In the genomic region with DNA sequence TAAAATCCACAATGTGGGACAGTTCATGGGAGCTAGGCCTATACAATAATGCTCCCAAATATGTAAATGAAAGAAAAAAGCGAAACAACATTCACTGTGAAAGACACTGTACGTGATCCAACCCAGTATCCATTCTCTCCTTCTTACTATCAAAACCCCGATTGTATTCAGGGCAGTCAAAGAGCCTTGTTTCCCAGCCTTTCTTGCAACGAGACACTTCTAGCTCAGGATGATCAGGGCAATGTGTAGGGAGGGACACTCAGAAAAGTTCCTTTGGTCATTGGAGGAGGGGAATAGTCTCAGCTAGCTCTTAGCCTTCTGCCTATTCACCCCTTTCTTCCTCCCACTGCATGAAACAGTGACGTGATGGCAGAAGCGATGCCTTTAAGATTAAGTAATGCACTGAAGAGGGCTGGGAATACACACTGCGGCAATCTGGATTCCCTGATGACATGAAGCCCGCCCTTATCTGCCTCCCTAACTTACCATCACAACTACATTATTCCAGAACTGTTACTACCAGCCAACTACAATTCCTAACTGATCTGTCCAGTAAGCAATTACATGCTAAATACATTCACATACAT, we compare ENCODE assay signal across 12 cellular contexts. TPM values are rescaled to one million over a fixed set of nuclear protein-coding genes. Genes with fewer than 3 reads are reported as not detected.
DNase-seq lines count a peak whose midpoint lies in the region; ATAC-seq and TF ChIP-seq lines count a peak whose summit lies in the region.
"Had no signal": no experiment of that assay in that cellular context is flagged by ENCODE, and none has a peak within 500 bp of the region (broad histone marks: within the 10 kb centered on the region; RNA-seq: fewer than 3 reads in every experiment).

No MANE protein-coding gene starts in this region.

- peaks cover 39% of the 10 kb centered on the region for H3K4me1 Mint-ChIP-seq in activated B cell treated with CpG ODN at 0.5 μM for 24 hours

- intact Hi-C loops in activated B cell treated with CpG ODN at 0.5 μM for 24 hours (cut with micrococcal nuclease) (loop anchor here (2.0 kb wide), 1 partner anchor 21 kb away; no protein-coding TSS in a partner anchor), tibial artery (cut with DNase I; ENCODE audit: low total_unique reads) (loop anchor here (10.0 kb wide), 1 partner anchor 51 kb away; no protein-coding TSS in a partner anchor)

- TF ChIP-seq CTCF in activated B cell treated with CpG ODN at 0.5 μM for 24 hours (IDR thresholded peaks at IDR 0.05) (no peak), fibroblast of mammary gland (conservative IDR thresholded peaks at IDR 0.05; ENCODE audit: control insufficient read depth, insufficient read depth, low read depth, low read length) (no peak), tibial artery (IDR thresholded peaks at IDR 0.05) (no peak)

- H3K4me3 ChIP-seq in fibroblast of mammary gland (ENCODE audit: control insufficient read depth, low read depth, low read length) = no peak overlapping the region
- no peak overlapping the region for H3K4me3 ChIP-seq in muscle layer of duodenum (ENCODE audit: low read depth in 1 of 2, low read length in 2 of 2)
- H3K4me3 ChIP-seq in tibial artery = no peak overlapping the region
- H3K4me3 ChIP-seq: PC-9, right lobe of liver had no signal

- POLR2A ChIA-PET in activated B cell treated with CpG ODN at 0.5 μM for 24 hours (lab: Charles Lee) = interaction anchor here (0.7 kb wide), 1 partner anchor 123 kb away, joined by 4 read pairs; no protein-coding TSS in a partner anchor

- H3K36me3 ChIP-seq in muscle layer of duodenum (ENCODE audit: control insufficient read depth in 1 of 2, insufficient read depth in 2 of 2, low read length in 2 of 2) (no peaks in the 10 kb centered on the region), tibial artery (peaks cover 5 to 6% (median 5%) of the 10 kb centered on the region in 3 donors)

- H3K36me3 Mint-ChIP-seq in activated B cell treated with CpG ODN at 0.5 μM for 24 hours (ENCODE audit: low read depth) = peaks cover 35% of the 10 kb centered on the region

- CTCF ChIA-PET in activated B cell treated with CpG ODN at 0.5 μM for 24 hours (lab: Charles Lee) = no interaction called here

- H3K4me1 ChIP-seq in muscle layer of duodenum (ENCODE audit: control insufficient read depth in 1 of 2, insufficient read depth in 2 of 2, low read length in 2 of 2) = peaks cover 12% of the 10 kb centered on the region in 2 donors
- peaks cover 0 to 61% (median 22%) of the 10 kb centered on the region in 4 donors for H3K4me1 ChIP-seq in tibial artery
- H3K4me1 ChIP-seq: right lobe of liver had no signal

- no peaks in the 10 kb centered on the region for H3K27me3 ChIP-seq in muscle layer of duodenum (ENCODE audit: low read depth, low read length)
- H3K27me3 ChIP-seq in tibial artery = no peaks in the 10 kb centered on the region
- H3K27me3 ChIP-seq: right lobe of liver had no signal

- no peaks in the 10 kb centered on the region for H3K9me3 Mint-ChIP-seq in activated B cell treated with CpG ODN at 0.5 μM for 24 hours

- ATAC-seq in activated B cell treated with CpG ODN at 0.5 μM for 24 hours (ENCODE audit: low read depth) (no peak), HG02852 (IDR thresholded peaks at IDR 0.05; ENCODE audit: unreplicated experiment) (no peak)
- ATAC-seq: left lobe of liver, right lobe of liver had no signal

- DNase-seq in activated B cell treated with CpG ODN at 0.5 μM for 24 hours = no peak
- peak; percentile 88 for DNase-seq in fibroblast of mammary gland (ENCODE audit: low read depth)
- DNase-seq in tibial artery = no peak
- no peak for DNase-seq in NCI-H1105 treated with DMSO at 0.1 percent for 48 hours (lab: John Stamatoyannopoulos, UW)
- DNase-seq in NCI-H2227 treated with DMSO at 0.1 percent for 48 hours (lab: John Stamatoyannopoulos, UW) = no peak
- DNase-seq in OCI-M1 (lab: John Stamatoyannopoulos, UW) = no peak
- DNase-seq: NCI-H1436 treated with DMSO at 0.1 percent for 48 hours, PC-9, right lobe of liver had no signal

- peak overlapping the region; percentile 43 for H3K27ac Mint-ChIP-seq in activated B cell treated with CpG ODN at 0.5 μM for 24 hours

- H3K9me3 ChIP-seq in muscle layer of duodenum (ENCODE audit: control insufficient read depth in 1 of 2, low read length in 2 of 2) = no peaks in the 10 kb centered on the region
- H3K9me3 ChIP-seq in tibial artery = no peaks in the 10 kb centered on the region
- H3K9me3 ChIP-seq: right lobe of liver had no signal

- H3K27me3 Mint-ChIP-seq in activated B cell treated with CpG ODN at 0.5 μM for 24 hours = no peaks in the 10 kb centered on the region

- H3K27ac ChIP-seq in muscle layer of duodenum (ENCODE audit: low read length) (peak overlapping the region; percentile 53), tibial artery (peak overlapping the region; percentile 5 to 29)
- H3K27ac ChIP-seq: PC-9, right lobe of liver had no signal

- H3K4me3 Mint-ChIP-seq in activated B cell treated with CpG ODN at 0.5 μM for 24 hours = no peak overlapping the region

RNA-seq across cellular contexts. Expression of a gene that starts 27.3 kb away (rescaled TPM):
- 28.8 and 32.6 TPM in 2 replicates for total RNA-seq in activated B cell treated with CpG ODN at 0.5 μM for 24 hours
